8 cellular contexts compared by ENCODE assay signal in genomic region chr3:57397175-57398026, GRCh38.
DNase-seq lines count a peak whose midpoint lies in the region; ATAC-seq and TF ChIP-seq lines count a peak whose summit lies in the region.

No MANE protein-coding gene starts in this region.

- H3K4me1 Mint-ChIP-seq in chondrocyte (ENCODE audit: low read depth) = peaks cover 4% of the 10 kb centered on the region
- peaks cover 8% of the 10 kb centered on the region for H3K4me1 Mint-ChIP-seq in stimulated activated memory B cell treated with anti-CD40 and anti-IgM and Interleukin-4, amounts not matched to agents 10 μg/mL and 1 μg/mL and 100 μg/mL, for 72 hours

- DNase-seq in A172 (ENCODE audit: low spot score) = peak; percentile 63
- peak; percentile 74 for DNase-seq in NAMALWA (ENCODE audit: low spot score)
- peak; percentile 46 for DNase-seq in activated CD4-positive, CD25-positive, alpha-beta regulatory T cell treated with anti-CD3 and anti-CD28 coated beads, Interleukin-2, amount 50 U/mL, for 72 hours
- DNase-seq in chondrocyte (ENCODE audit: low spot score) = no peak
- peak; percentile 35 for DNase-seq in medulla oblongata (ENCODE audit: extremely low spot score)

- H3K27ac Mint-ChIP-seq in chondrocyte (ENCODE audit: unreplicated experiment) = no peak overlapping the region
- H3K27ac Mint-ChIP-seq in stimulated activated memory B cell treated with anti-CD40 and anti-IgM and Interleukin-4, amounts not matched to agents 10 μg/mL and 1 μg/mL and 100 μg/mL, for 72 hours = no peak overlapping the region

- peaks cover 11% of the 10 kb centered on the region for H3K9me3 Mint-ChIP-seq in chondrocyte (ENCODE audit: low read depth)
- H3K9me3 Mint-ChIP-seq in stimulated activated memory B cell treated with anti-CD40 and anti-IgM and Interleukin-4, amounts not matched to agents 10 μg/mL and 1 μg/mL and 100 μg/mL, for 72 hours = peaks cover 3% of the 10 kb centered on the region

- H3K36me3 Mint-ChIP-seq in chondrocyte (ENCODE audit: low read depth) = peaks cover 4% of the 10 kb centered on the region
- no peaks in the 10 kb centered on the region for H3K36me3 Mint-ChIP-seq in stimulated activated memory B cell treated with anti-CD40 and anti-IgM and Interleukin-4, amounts not matched to agents 10 μg/mL and 1 μg/mL and 100 μg/mL, for 72 hours

- H3K27me3 Mint-ChIP-seq in chondrocyte (ENCODE audit: low read depth) = peaks cover 16% of the 10 kb centered on the region
- peaks cover 20% of the 10 kb centered on the region for H3K27me3 Mint-ChIP-seq in stimulated activated memory B cell treated with anti-CD40 and anti-IgM and Interleukin-4, amounts not matched to agents 10 μg/mL and 1 μg/mL and 100 μg/mL, for 72 hours

- peak; percentile 95 for ATAC-seq in HG02610 (IDR thresholded peaks at IDR 0.05; ENCODE audit: unreplicated experiment)
- ATAC-seq in stimulated activated memory B cell treated with anti-CD40 and anti-IgM and Interleukin-4, amounts not matched to agents 10 μg/mL and 1 μg/mL and 100 μg/mL, for 72 hours = peak; percentile 86

- no peak overlapping the region for H3K4me3 Mint-ChIP-seq in chondrocyte (ENCODE audit: unreplicated experiment)
- H3K4me3 Mint-ChIP-seq in stimulated activated memory B cell treated with anti-CD40 and anti-IgM and Interleukin-4, amounts not matched to agents 10 μg/mL and 1 μg/mL and 100 μg/mL, for 72 hours = no peak overlapping the region

- TF ChIP-seq CTCF in GM12872 (IDR thresholded peaks at IDR 0.05; ENCODE audit: insufficient read depth, low read depth, low read length) (peak; percentile 97), chondrocyte (IDR thresholded peaks at IDR 0.05) (peak; percentile 81)
